26 cellular contexts compared by ENCODE assay signal in the genomic region with DNA sequence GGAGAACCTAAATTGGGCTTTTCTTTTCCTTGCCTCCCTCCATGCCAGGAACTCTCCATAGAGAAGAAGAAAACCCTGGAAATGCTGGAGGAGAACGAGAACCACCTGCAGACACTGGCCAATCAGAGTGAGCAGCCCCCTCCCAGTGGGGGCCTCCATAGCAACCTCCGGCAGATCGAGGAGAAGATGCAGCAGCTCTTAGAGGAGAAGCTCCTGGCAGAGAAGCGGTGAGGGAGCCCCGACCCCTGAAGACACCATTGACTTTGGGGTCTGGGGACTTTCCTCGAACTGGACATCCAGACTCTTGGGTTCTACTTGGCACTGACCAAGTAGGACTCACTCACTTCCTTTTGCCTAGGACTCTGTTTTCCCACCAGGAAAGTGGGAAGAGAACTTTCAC. TPM values are rescaled to one million over a fixed set of nuclear protein-coding genes. Genes with fewer than 3 reads are reported as not detected.
DNase-seq lines count a peak whose midpoint lies in the region; ATAC-seq and TF ChIP-seq lines count a peak whose summit lies in the region.
"Had no signal": no experiment of that assay in that cellular context is flagged by ENCODE, and none has a peak within 500 bp of the region (broad histone marks: within the 10 kb centered on the region; RNA-seq: fewer than 3 reads in every experiment).

No MANE protein-coding gene starts in this region.

- H3K9me3 ChIP-seq in left ventricle myocardium inferior (replicated peaks) (no peaks in the 10 kb centered on the region), upper lobe of right lung (no peaks in the 10 kb centered on the region)
- H3K9me3 ChIP-seq: A549, BE2C, BLaER1 had no signal

- no peak for ATAC-seq in upper lobe of right lung
- ATAC-seq: A549, GM12878 had no signal

- no peak overlapping the region for H3K27ac Mint-ChIP-seq in activated naive CD4-positive, alpha-beta T cell treated with anti-CD3 and anti-CD28 coated beads for 36 hours
- H3K27ac Mint-ChIP-seq: CD4-positive, alpha-beta memory T cell; CD8-positive, alpha-beta memory T cell had no signal

- intact Hi-C loops in cardiac septum (cut with DNase I), result no loop called here
- intact Hi-C loops in left ventricle myocardium inferior (cut with micrococcal nuclease), result no loop called here
- intact Hi-C loops in upper lobe of right lung (cut with DNase I), result no loop called here
- intact Hi-C loops in activated naive CD4-positive, alpha-beta T cell treated with anti-CD3 and anti-CD28 coated beads for 36 hours (cut with micrococcal nuclease), result no loop called here

- H3K4me1 Mint-ChIP-seq in activated naive CD4-positive, alpha-beta T cell treated with anti-CD3 and anti-CD28 coated beads for 36 hours (ENCODE audit: low read depth), result no peaks in the 10 kb centered on the region
- H3K4me1 Mint-ChIP-seq: CD14-positive monocyte; CD4-positive, alpha-beta memory T cell; CD4-positive, CD25-positive, alpha-beta regulatory T cell; CD8-positive, alpha-beta memory T cell had no signal

- H3K27me3 ChIP-seq in left ventricle myocardium inferior (ENCODE audit: low read depth) (peaks cover 39% of the 10 kb centered on the region), upper lobe of right lung (no peaks in the 10 kb centered on the region)
- H3K27me3 ChIP-seq: BLaER1 had no signal

- CTCF ChIA-PET in activated naive CD4-positive, alpha-beta T cell treated with anti-CD3 and anti-CD28 coated beads for 36 hours (lab: Charles Lee), result interaction anchor here (0.5 to 1.2 kb wide), 2 partner anchors 25 to 55 kb away, joined by 3 to 5 read pairs; no protein-coding TSS in a partner anchor

- H3K27me3 Mint-ChIP-seq in activated naive CD4-positive, alpha-beta T cell treated with anti-CD3 and anti-CD28 coated beads for 36 hours (ENCODE audit: low read depth), result peaks cover 2% of the 10 kb centered on the region

- TF ChIP-seq CTCF in left ventricle myocardium inferior (IDR thresholded peaks at IDR 0.05; ENCODE audit: borderline replicate concordance) (no peak), upper lobe of right lung (IDR thresholded peaks at IDR 0.05) (no peak)

- H3K27ac ChIP-seq in left ventricle myocardium inferior (replicated peaks) (no peak overlapping the region), upper lobe of right lung (no peak overlapping the region)
- H3K27ac ChIP-seq: 22Rv1, A549, BLaER1 had no signal

- no peaks in the 10 kb centered on the region for H3K4me1 ChIP-seq in left ventricle myocardium inferior
- no peaks in the 10 kb centered on the region for H3K4me1 ChIP-seq in upper lobe of right lung
- H3K4me1 ChIP-seq: A549, BE2C had no signal

- DNase-seq in cardiac septum (ENCODE audit: low spot score) (peak; percentile 64), left ventricle myocardium inferior (no peak), mesenteric fat pad (ENCODE audit: low spot score) (peak; percentile 73), upper lobe of right lung (peak; percentile 27), NCI-H82 (lab: John Stamatoyannopoulos, UW) (no peak)
- DNase-seq in activated naive CD4-positive, alpha-beta T cell treated with anti-CD3 and anti-CD28 coated beads for 36 hours, result no peak
- DNase-seq: BE2C; C1 segment of cervical spinal cord; CD4-positive, alpha-beta memory T cell; CD4-positive, CD25-positive, alpha-beta regulatory T cell; CD8-positive, alpha-beta memory T cell; COR-L47; DMS 273 treated with DMSO at 0.1 percent for 48 hours; DMS153; DMS53; DMS79; DND-41; EL; GDM1 had no signal

- H3K4me3 ChIP-seq in left ventricle myocardium inferior, result no peak overlapping the region
- H3K4me3 ChIP-seq in upper lobe of right lung, result no peak overlapping the region
- H3K4me3 ChIP-seq: A549, BLaER1, GM12878 had no signal

- H3K9me3 Mint-ChIP-seq in activated naive CD4-positive, alpha-beta T cell treated with anti-CD3 and anti-CD28 coated beads for 36 hours, result no peaks in the 10 kb centered on the region
- H3K9me3 Mint-ChIP-seq: CD14-positive monocyte; CD4-positive, alpha-beta memory T cell; CD8-positive, alpha-beta memory T cell had no signal

- no peak overlapping the region for H3K4me3 Mint-ChIP-seq in activated naive CD4-positive, alpha-beta T cell treated with anti-CD3 and anti-CD28 coated beads for 36 hours
- H3K4me3 Mint-ChIP-seq: CD14-positive monocyte; CD4-positive, alpha-beta memory T cell; CD4-positive, CD25-positive, alpha-beta regulatory T cell; CD8-positive, alpha-beta memory T cell had no signal

- no peaks in the 10 kb centered on the region for H3K36me3 Mint-ChIP-seq in activated naive CD4-positive, alpha-beta T cell treated with anti-CD3 and anti-CD28 coated beads for 36 hours (ENCODE audit: low read depth)
- H3K36me3 Mint-ChIP-seq: CD14-positive monocyte; CD4-positive, alpha-beta memory T cell; CD4-positive, CD25-positive, alpha-beta regulatory T cell; CD8-positive, alpha-beta memory T cell had no signal

- no peaks in the 10 kb centered on the region for H3K36me3 ChIP-seq in left ventricle myocardium inferior
- no peaks in the 10 kb centered on the region for H3K36me3 ChIP-seq in upper lobe of right lung
- H3K36me3 ChIP-seq: BE2C, BLaER1 had no signal

RNA-seq across cellular contexts. Expression of a gene that starts 41.4 kb away (rescaled TPM):
- total RNA-seq in cardiac septum (0.13 TPM), left ventricle myocardium inferior (0.14 TPM), mesenteric fat pad (0.19 TPM), upper lobe of right lung (0.41 TPM)
- total RNA-seq in activated naive CD4-positive, alpha-beta T cell treated with anti-CD3 and anti-CD28 coated beads for 36 hours, result not detected
- total RNA-seq: A172 had no signal

RNA-seq across cellular contexts. Expression of a gene that starts 48.8 kb away (rescaled TPM):
- total RNA-seq in cardiac septum, result not detected
- total RNA-seq in left ventricle myocardium inferior, result not detected
- not detected for total RNA-seq in mesenteric fat pad
- not detected for total RNA-seq in upper lobe of right lung
- not detected for total RNA-seq in activated naive CD4-positive, alpha-beta T cell treated with anti-CD3 and anti-CD28 coated beads for 36 hours
- total RNA-seq: A172; CD4-positive, alpha-beta memory T cell; CD4-positive, CD25-positive, alpha-beta regulatory T cell; CD8-positive, alpha-beta memory T cell; Daoy; GM12878 had no signal

Comparison
In these comparisons a context has a peak if more than half of its experiments do, and no peak if none do; other contexts are left out.
1. DNase-seq: peak in cardiac septum (single experiment), mesenteric fat pad (single experiment) and upper lobe of right lung (single experiment); none in left ventricle myocardium inferior (single experiment), NCI-H82 (single experiment) and activated naive CD4-positive, alpha-beta T cell treated with anti-CD3 and anti-CD28 coated beads for 36 hours (single experiment).